Comparison of ENCODE assay signal across 34 cellular contexts in genomic region chr1:203969846-203970245, GRCh38.
"Had no signal": no experiment of that assay in that cellular context is flagged by ENCODE, and none has a peak within 500 bp of the region (broad histone marks: within the 10 kb centered on the region; RNA-seq: fewer than 3 reads in every experiment).

No MANE protein-coding gene starts in this region.

- H3K27me3 ChIP-seq: MG63 had no signal

- DNase-seq: Karpas-422, Kasumi-1, MG63, MM.1S, MV-4-11, NCI-H1048, NCI-H1092, NCI-H1092 treated with DMSO at 0.1 percent for 48 hours, NCI-H1105, NCI-H1105 treated with DMSO at 0.1 percent for 48 hours, NCI-H1417, NCI-H1417 treated with DMSO at 0.1 percent for 48 hours, NCI-H1436, NCI-H1436 treated with DMSO at 0.1 percent for 48 hours, NCI-H146, NCI-H1694, NCI-H1694 treated with DMSO at 0.1 percent for 48 hours, NCI-H187, NCI-H187 treated with DMSO at 0.1 percent for 48 hours, NCI-H1930, NCI-H2029, NCI-H2029 treated with DMSO at 0.1 percent for 48 hours, NCI-H2081, NCI-H2081 treated with DMSO at 0.1 percent for 48 hours, NCI-H2107, NCI-H2171, NCI-H2171 treated with DMSO at 0.1 percent for 48 hours, NCI-H2227 treated with DMSO at 0.1 percent for 48 hours, NCI-H226, NCI-H345, NCI-H446, NCI-H446 treated with DMSO at 0.1 percent for 48 hours, NCI-H510A, NCI-H510A treated with DMSO at 0.1 percent for 48 hours had no signal

- H3K36me3 ChIP-seq: MG63 had no signal

- H3K4me3 ChIP-seq: MG63 had no signal
